11 cellular contexts compared by ENCODE assay signal in genomic region chr21:45019076-45019886, GRCh38. TPM values are rescaled to one million over a fixed set of nuclear protein-coding genes. Genes with fewer than 3 reads are reported as not detected.
DNase-seq lines count a peak whose midpoint lies in the region; ATAC-seq and TF ChIP-seq lines count a peak whose summit lies in the region.
"Had no signal": no experiment of that assay in that cellular context is flagged by ENCODE, and none has a peak within 500 bp of the region (broad histone marks: within the 10 kb centered on the region; RNA-seq: fewer than 3 reads in every experiment).

No MANE protein-coding gene starts in this region.

- no peaks in the 10 kb centered on the region for H3K9me3 ChIP-seq in esophagus (ENCODE audit: control insufficient read depth in 2 of 2, insufficient read depth in 1 of 2, low read depth in 1 of 2, low read length in 1 of 2)
- no peaks in the 10 kb centered on the region for H3K9me3 ChIP-seq in uterus

- TF ChIP-seq CTCF in uterus (IDR thresholded peaks at IDR 0.05): no peak

- 30 to 36% methylated on average over 51 to 60 of the region's 60 CpGs for WGBS in esophagus, 2 donors

- H3K9me3 Mint-ChIP-seq in activated naive CD8-positive, alpha-beta T cell (ENCODE audit: low read depth): peaks cover 4% of the 10 kb centered on the region
- peaks cover 4% of the 10 kb centered on the region for H3K9me3 Mint-ChIP-seq in activated naive CD8-positive, alpha-beta T cell treated with anti-CD3 and anti-CD28 coated beads for 36 hours
- H3K9me3 Mint-ChIP-seq in naive thymus-derived CD8-positive, alpha-beta T cell: peaks cover 0 to 14% (median 5%) of the 10 kb centered on the region in 9 donors

- H3K36me3 ChIP-seq in esophagus (ENCODE audit: control insufficient read depth in 2 of 2, insufficient read depth in 2 of 2, low read length in 1 of 2): no peaks in the 10 kb centered on the region
- H3K36me3 ChIP-seq in uterus: no peaks in the 10 kb centered on the region

- ATAC-seq in naive thymus-derived CD8-positive, alpha-beta T cell: no peak

- peaks cover 6% of the 10 kb centered on the region for H3K4me1 Mint-ChIP-seq in activated naive CD8-positive, alpha-beta T cell (ENCODE audit: low read depth)
- peaks cover 3% of the 10 kb centered on the region for H3K4me1 Mint-ChIP-seq in activated naive CD8-positive, alpha-beta T cell treated with anti-CD3 and anti-CD28 coated beads for 36 hours
- H3K4me1 Mint-ChIP-seq in naive thymus-derived CD8-positive, alpha-beta T cell: peaks cover 4 to 10% (median 8%) of the 10 kb centered on the region in 4 donors

- H3K36me3 Mint-ChIP-seq in activated naive CD8-positive, alpha-beta T cell: peaks cover under 1% of the 10 kb centered on the region
- no peaks in the 10 kb centered on the region for H3K36me3 Mint-ChIP-seq in activated naive CD8-positive, alpha-beta T cell treated with anti-CD3 and anti-CD28 coated beads for 36 hours
- H3K36me3 Mint-ChIP-seq in naive thymus-derived CD8-positive, alpha-beta T cell: peaks cover 0 to 13% (median 0%) of the 10 kb centered on the region in 3 donors

- H3K27me3 Mint-ChIP-seq in activated naive CD8-positive, alpha-beta T cell: peaks cover 10% of the 10 kb centered on the region
- H3K27me3 Mint-ChIP-seq in activated naive CD8-positive, alpha-beta T cell treated with anti-CD3 and anti-CD28 coated beads for 36 hours: peaks cover 44% of the 10 kb centered on the region
- H3K27me3 Mint-ChIP-seq in naive thymus-derived CD8-positive, alpha-beta T cell: peaks cover 8 to 52% (median 31%) of the 10 kb centered on the region in 5 donors

- DNase-seq in activated naive CD8-positive, alpha-beta T cell treated with anti-CD3 and anti-CD28 coated beads for 36 hours: no peak
- DNase-seq in naive thymus-derived CD8-positive, alpha-beta T cell: peak in 1 of 10 donors; percentile 55
- DNase-seq in uterus (peak; percentile 18 to 32), T-helper 1 cell (no peak), NCI-H187 (lab: John Stamatoyannopoulos, UW) (no peak), NCI-H1694 (lab: John Stamatoyannopoulos, UW) (no peak)
- DNase-seq: amygdala, hypothalamus, NCI-H1092 treated with DMSO at 0.1 percent for 48 hours had no signal

- H3K4me3 ChIP-seq in esophagus (ENCODE audit: low read depth in 1 of 2, low read length in 2 of 2) (peak overlapping the region; percentile 3 to 29), uterus (peak overlapping the region; percentile 4 to 51)

- POLR2A ChIA-PET in naive thymus-derived CD8-positive, alpha-beta T cell (lab: Charles Lee): no interaction called here

- TF ChIP-seq POLR2A in uterus (IDR thresholded peaks at IDR 0.05): no peak

- H3K27me3 ChIP-seq in esophagus (ENCODE audit: control insufficient read depth in 1 of 2, insufficient read depth in 2 of 2, low read length in 2 of 2) (no peaks in the 10 kb centered on the region), uterus (no peaks in the 10 kb centered on the region)

- H3K4me1 ChIP-seq in esophagus (ENCODE audit: control insufficient read depth in 2 of 2, insufficient read depth in 2 of 2, low read length in 1 of 2) (peaks cover 2 to 3% of the 10 kb centered on the region in 2 donors), uterus (peaks cover 0 to 4% of the 10 kb centered on the region in 2 donors)

- peak overlapping the region; percentile 59 for H3K4me3 Mint-ChIP-seq in activated naive CD8-positive, alpha-beta T cell
- H3K4me3 Mint-ChIP-seq in activated naive CD8-positive, alpha-beta T cell treated with anti-CD3 and anti-CD28 coated beads for 36 hours: no peak overlapping the region
- peak overlapping the region; percentile 11 to 74 (median 47) for H3K4me3 Mint-ChIP-seq in naive thymus-derived CD8-positive, alpha-beta T cell

- peak overlapping the region in 1 of 2 donors; percentile 32 for H3K27ac ChIP-seq in esophagus (ENCODE audit: low read depth in 2 of 2, low read length in 1 of 2)
- H3K27ac ChIP-seq in uterus: peak overlapping the region; percentile 28 to 65

- no peak overlapping the region for H3K27ac Mint-ChIP-seq in activated naive CD8-positive, alpha-beta T cell
- no peak overlapping the region for H3K27ac Mint-ChIP-seq in activated naive CD8-positive, alpha-beta T cell treated with anti-CD3 and anti-CD28 coated beads for 36 hours
- no peak overlapping the region for H3K27ac Mint-ChIP-seq in naive thymus-derived CD8-positive, alpha-beta T cell

- intact Hi-C loops in uterus (cut with DNase I; ENCODE audit: low total_unique reads): no loop called here

RNA-seq across cellular contexts. Expression of gene ADARB1, which starts 55.1 kb away (rescaled TPM):
- total RNA-seq in activated naive CD8-positive, alpha-beta T cell treated with anti-CD3 and anti-CD28 coated beads for 36 hours: 10 to 100 TPM; 39.6 to 41.9 TPM
- 1 to 10 TPM; 4.7 to 7.9 TPM for polyA plus RNA-seq in esophagus
- 10 to 100 TPM; 34.3 to 36.9 TPM for total RNA-seq in naive thymus-derived CD8-positive, alpha-beta T cell
- polyA plus RNA-seq in naive thymus-derived CD8-positive, alpha-beta T cell: 1 to 10 TPM; 2.9 to 7.7 (median 5.2) TPM
- total RNA-seq in uterus: 10 to 100 TPM; 21.8 to 69.6 (median 43.3) TPM

Comparison
In these comparisons a context has a peak if more than half of its experiments do, and no peak if none do; other contexts are left out.
1. DNase-seq: peak in uterus (2 of 2); none in activated naive CD8-positive, alpha-beta T cell treated with anti-CD3 and anti-CD28 coated beads for 36 hours (single experiment), T-helper 1 cell (0 of 5), NCI-H187 (0 of 2) and NCI-H1694 (single experiment).